In the genomic region with DNA sequence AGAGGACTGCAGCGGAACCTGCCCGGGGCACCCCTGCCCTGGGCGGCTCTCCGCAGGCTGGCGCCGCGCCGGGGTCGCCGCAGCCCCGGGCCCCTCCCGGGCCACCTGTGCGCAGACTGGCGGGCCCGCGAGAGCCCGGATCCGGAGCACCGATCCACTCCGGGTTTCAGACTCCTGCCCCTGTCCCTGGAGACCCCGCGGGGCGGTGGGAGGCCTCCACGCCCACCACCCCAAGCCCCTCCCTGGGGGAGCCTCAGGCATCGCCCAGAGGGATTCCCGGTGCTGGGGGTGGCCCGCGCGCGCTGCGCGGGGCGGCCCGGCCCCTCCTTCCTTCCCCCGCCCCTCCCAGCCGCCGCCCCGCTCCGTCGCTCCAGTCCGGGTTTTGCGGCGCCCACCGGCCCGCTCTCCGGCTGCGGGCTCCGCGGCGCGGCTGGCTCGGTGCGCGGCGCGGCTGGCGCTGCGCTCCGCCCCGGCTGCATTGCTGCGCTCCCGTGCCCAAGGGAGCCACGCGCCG, we compare ENCODE assay signal across 8 cellular contexts. TPM values are rescaled to one million over a fixed set of nuclear protein-coding genes. Genes with fewer than 3 reads are reported as not detected.
DNase-seq lines count a peak whose midpoint lies in the region; ATAC-seq and TF ChIP-seq lines count a peak whose summit lies in the region.

A gene (plus strand): TSS at position 476 of the 514 bp plus-strand sequence. CDS start 192 bp downstream, outside the sequence.

- DNase-seq in AG20443 (ENCODE audit: low spot score) (peak; percentile 54), HFF-Myc (ENCODE audit: extremely low read depth, low read depth) (no peak), SK-N-DZ (ENCODE audit: low spot score) (peak; percentile 92), amniotic epithelial cell (ENCODE audit: low read depth) (peak; percentile 21), iPS-NIHi11 (ENCODE audit: low spot score) (peak; percentile 91), SW480 (ENCODE audit: low spot score) (no peak)
- DNase-seq in stimulated activated CD4-positive, alpha-beta T cell treated with anti-CD3 and anti-CD28 coated beads, Interleukin-4, amount 100 ng/mL, for 24 hours, result peak; percentile 50

- peak within 1 kb of the TSS; percentile 28 for H3K4me3 ChIP-seq in HFF-Myc (replicated peaks; ENCODE audit: low read depth, low read length)

- no peak for TF ChIP-seq CTCF in HFF-Myc (IDR thresholded peaks at IDR 0.05; ENCODE audit: low read depth, low read length, missing control alignments)

- no peak for ATAC-seq in GM18909 (IDR thresholded peaks at IDR 0.05; ENCODE audit: poor library complexity, unreplicated experiment)

RNA-seq across cellular contexts. Expression of the gene that starts here (rescaled TPM):
- 15.2 and 18.6 TPM in 2 replicates for polyA plus RNA-seq in SK-N-DZ (2014; cell fraction: cytosol; rRNA removed)
- polyA plus RNA-seq in SK-N-DZ (2014; cell fraction: nucleus; rRNA removed), result 9.0 and 16.8 TPM in 2 replicates

Comparison
In these comparisons a context has a peak if more than half of its experiments do, and no peak if none do; other contexts are left out.
1. DNase-seq: peak in AG20443 (single experiment), SK-N-DZ (single experiment), amniotic epithelial cell (single experiment), iPS-NIHi11 (single experiment) and stimulated activated CD4-positive, alpha-beta T cell treated with anti-CD3 and anti-CD28 coated beads, Interleukin-4, amount 100 ng/mL, for 24 hours (single experiment); none in HFF-Myc (single experiment) and SW480 (single experiment).